30 cellular contexts compared by ENCODE assay signal in the genomic region with DNA sequence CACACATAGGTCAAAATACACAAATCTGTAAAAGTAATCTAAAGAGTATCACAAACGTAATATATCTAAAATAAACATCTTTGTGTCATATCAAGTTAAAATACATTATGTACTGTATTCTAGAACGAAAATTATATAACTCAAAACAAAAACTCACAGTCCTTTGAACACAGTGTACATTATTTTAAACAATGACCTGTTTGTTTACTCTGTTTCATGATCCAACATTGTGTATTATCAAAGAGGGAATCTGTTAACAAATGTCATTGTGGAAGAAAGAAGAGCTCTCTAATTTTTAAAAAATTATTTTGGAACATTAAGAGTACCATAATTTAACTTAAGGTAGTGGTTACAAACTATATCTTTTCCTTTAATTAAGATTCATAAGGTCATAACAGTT.
A peak's percentile ranks its signal among the peaks of the same experiment; 100 is the strongest.
DNase-seq lines count a peak whose midpoint lies in the region; ATAC-seq, FAIRE-seq and TF ChIP-seq lines count a peak whose summit lies in the region.
"Had no signal": no experiment of that assay in that cellular context is flagged by ENCODE, and none has a peak within 500 bp of the region (broad histone marks: within the 10 kb centered on the region; RNA-seq: fewer than 3 reads in every experiment).

No MANE protein-coding gene starts in this region.

- in situ Hi-C loops in HepG2 (cut with HindIII; ENCODE audit: extremely low pct_ligation_motif_present, low pct_unique_long_range_greater_than_20kb): no loop called here
- in situ Hi-C loops in ACHN (cut with HindIII; ENCODE audit: low pct_ligation_motif_present, low pct_unique_long_range_greater_than_20kb, low sequenced_read_pairs): no loop called here

- H3K27ac ChIP-seq in HepG2 (ENCODE audit: extremely low read length, insufficient read depth, low read length): no peak overlapping the region
- no peak overlapping the region for H3K27ac ChIP-seq in right lobe of liver
- H3K27ac ChIP-seq in cingulate gyrus (ENCODE audit: low read depth, low read length): peak overlapping the region; percentile 88
- H3K27ac ChIP-seq in layer of hippocampus (ENCODE audit: low read depth, low read length): peak overlapping the region; percentile 96
- H3K27ac ChIP-seq: adrenal gland, body of pancreas, psoas muscle, SJSA1 had no signal

- TF ChIP-seq EP300 in HepG2 (IDR thresholded peaks at IDR 0.05; ENCODE audit: low read depth in 2 of 2, low read length in 2 of 2) (no peak), HepG2 (CRISPR knock-in tag; IDR thresholded peaks at IDR 0.05; ENCODE audit: borderline replicate concordance) (no peak)

- peaks cover 4% of the 10 kb centered on the region for H3K4me1 Mint-ChIP-seq in activated T-helper 17 cell treated with anti-CD3 and anti-CD28 coated beads, Interleukin-2, amount 50 U/mL, for 72 hours
- H3K4me1 Mint-ChIP-seq: activated naive CD4-positive, alpha-beta T cell treated with anti-CD3 and anti-CD28 coated beads, Interleukin-2, amount 10 ng/mL, durations not matched to agents 7 days and 5 days had no signal

- POLR2A ChIA-PET in HepG2 (lab: Yijun Ruan, JAX): no interaction called here

- H3K27me3 Mint-ChIP-seq in activated T-helper 17 cell treated with anti-CD3 and anti-CD28 coated beads, Interleukin-2, amount 50 U/mL, for 72 hours: no peaks in the 10 kb centered on the region
- H3K27me3 Mint-ChIP-seq: activated CD4-positive, alpha-beta memory T cell treated with anti-CD3 and anti-CD28 coated beads for 36 hours; activated naive CD4-positive, alpha-beta T cell treated with anti-CD3 and anti-CD28 coated beads, Interleukin-2, amount 10 ng/mL, durations not matched to agents 7 days and 5 days; naive B cell had no signal

- H3K4me2 ChIP-seq in HepG2 (ENCODE audit: low read depth, low read length): no peak overlapping the region

- H3K9me3 ChIP-seq in HepG2 (ENCODE audit: low read length) (no peaks in the 10 kb centered on the region), right lobe of liver (no peaks in the 10 kb centered on the region)
- H3K9me3 ChIP-seq: adrenal gland, BE2C, body of pancreas, psoas muscle, SJSA1 had no signal

- no peak for TF ChIP-seq POLR2A in HepG2 (IDR thresholded peaks at IDR 0.05; ENCODE audit: insufficient read depth in 1 of 2, low read depth in 2 of 2, low read length in 2 of 2)
- TF ChIP-seq POLR2A in right lobe of liver (IDR thresholded peaks at IDR 0.05): no peak

- no TSS peak for BruUV-seq in HepG2 (replicated peaks; lab: Mats Ljungman, UMichigan)

- H3K36me3 ChIP-seq in HepG2 (replicated peaks in 1 of 2; ENCODE audit: control insufficient read depth in 1 of 2, insufficient read depth in 2 of 2, low read length in 2 of 2) (peaks cover 0 to 4% of the 10 kb centered on the region in 2 experiments; a peak in 1 of 5 replicates), right lobe of liver (no peaks in the 10 kb centered on the region)
- H3K36me3 ChIP-seq: adrenal gland, BE2C, SJSA1 had no signal

- 42% methylated on average over 2 of the region's 2 CpGs for WGBS in HepG2 (ENCODE audit: low lambda C conversion rate)
- WGBS in right lobe of liver (ENCODE audit: insufficient coverage, low coverage, low lambda C conversion rate, missing lambda C conversion rate): 36% methylated on average over 2 of the region's 2 CpGs

- no peaks in the 10 kb centered on the region for H3K79me2 ChIP-seq in HepG2 (ENCODE audit: insufficient read depth, low read length)

- no peak for FAIRE-seq in HepG2 (lab: Jason Lieb, UNC)
- FAIRE-seq: K562 had no signal

- intact Hi-C loops in HepG2 (cut with micrococcal nuclease; ENCODE audit: unreplicated experiment): no loop called here
- intact Hi-C loops in right lobe of liver (cut with DNase I): no loop called here

- no peak for ATAC-seq in HepG2
- ATAC-seq in right lobe of liver: no peak
- ATAC-seq in activated T-helper 17 cell treated with anti-CD3 and anti-CD28 coated beads, Interleukin-2, amount 50 U/mL, for 72 hours (replicated peaks): no peak
- ATAC-seq: body of pancreas; CD8-positive, alpha-beta T cell had no signal

- H3K4me3 ChIP-seq in HepG2 (replicated peaks in 1 of 3; ENCODE audit: insufficient read depth in 1 of 3, low read depth in 2 of 3, low read length in 3 of 3) (no peak overlapping the region), right lobe of liver (no peak overlapping the region)
- H3K4me3 ChIP-seq: adrenal gland, body of pancreas, K562, psoas muscle, SJSA1 had no signal

- no peak for TF ChIP-seq RAD21 in HepG2 (CRISPR knock-in tag; IDR thresholded peaks at IDR 0.05)

- H3K9ac ChIP-seq in HepG2 (ENCODE audit: insufficient read depth, low read depth, low read length): no peak overlapping the region

- H3K9me3 Mint-ChIP-seq in activated T-helper 17 cell treated with anti-CD3 and anti-CD28 coated beads, Interleukin-2, amount 50 U/mL, for 72 hours: no peaks in the 10 kb centered on the region
- H3K9me3 Mint-ChIP-seq: activated naive CD4-positive, alpha-beta T cell treated with anti-CD3 and anti-CD28 coated beads, Interleukin-2, amount 10 ng/mL, durations not matched to agents 7 days and 5 days; CD8-positive, alpha-beta T cell; H9; mesothelial cell of epicardium; T-helper 1 cell treated with Interleukin-12 subunit alpha and Interleukin-12 subunit beta and Interleukin-4 antibody, amounts not matched to agents 30 μg/mL and 1 μg/mL, for 36 hours had no signal

- CTCF ChIA-PET in HepG2 (lab: Yijun Ruan, JAX; ENCODE audit: low intra/inter-chr PET ratio, low total read pairs): no interaction called here

- no peaks in the 10 kb centered on the region for H3K27me3 ChIP-seq in HepG2 (ENCODE audit: control insufficient read depth in 1 of 2, insufficient read depth in 2 of 2, low read length in 2 of 2)
- no peaks in the 10 kb centered on the region for H3K27me3 ChIP-seq in right lobe of liver
- H3K27me3 ChIP-seq in layer of hippocampus (ENCODE audit: control insufficient read depth, insufficient read depth, low read length): no peaks in the 10 kb centered on the region
- H3K27me3 ChIP-seq: adrenal gland, BE2C, body of pancreas, SJSA1 had no signal

- no peak overlapping the region for H2AFZ ChIP-seq in HepG2 (ENCODE audit: low read length)

- DNase-seq in HepG2 (ENCODE audit: low spot score) (peak; percentile 4), right lobe of liver (no peak), ACHN (no peak), DMS153 treated with DMSO at 0.1 percent for 48 hours (lab: John Stamatoyannopoulos, UW; ENCODE audit: unreplicated experiment) (no peak), ecto neural progenitor cell (ENCODE audit: low spot score) (no peak)
- DNase-seq: activated CD4-positive, alpha-beta T cell treated with anti-CD3 and anti-CD28 coated beads for 1 hour; activated CD8-positive, alpha-beta memory T cell treated with anti-CD3 and anti-CD28 coated beads, Interleukin-2, amount 50 U/mL, for 48 hours; activated naive CD4-positive, alpha-beta T cell treated with anti-CD3 and anti-CD28 coated beads, Interleukin-2, amount 10 ng/mL, durations not matched to agents 7 days and 5 days; BE2C; body of pancreas; CD8-positive, alpha-beta T cell; cerebellar nuclear complex; DMS 273 treated with DMSO at 0.1 percent for 48 hours; glutamatergic neuron; H9; islet precursor cell; naive B cell; NCI-H1092; NCI-H187 treated with DMSO at 0.1 percent for 48 hours; NCI-H2171; psoas muscle had no signal

- no peak overlapping the region for H3K4me3 Mint-ChIP-seq in activated T-helper 17 cell treated with anti-CD3 and anti-CD28 coated beads, Interleukin-2, amount 50 U/mL, for 72 hours
- H3K4me3 Mint-ChIP-seq: activated CD4-positive, alpha-beta memory T cell treated with anti-CD3 and anti-CD28 coated beads for 36 hours; activated naive CD4-positive, alpha-beta T cell treated with anti-CD3 and anti-CD28 coated beads, Interleukin-2, amount 10 ng/mL, durations not matched to agents 7 days and 5 days; CD8-positive, alpha-beta T cell; H9; mesothelial cell of epicardium; T-helper 1 cell treated with Interleukin-12 subunit alpha and Interleukin-12 subunit beta and Interleukin-4 antibody, amounts not matched to agents 30 μg/mL and 1 μg/mL, for 36 hours had no signal

- TF ChIP-seq CTCF in HepG2 (CRISPR knock-in tag; IDR thresholded peaks at IDR 0.05): no peak
- no peak for TF ChIP-seq CTCF in right lobe of liver (IDR thresholded peaks at IDR 0.05)

- no peak overlapping the region for H3K27ac Mint-ChIP-seq in activated T-helper 17 cell treated with anti-CD3 and anti-CD28 coated beads, Interleukin-2, amount 50 U/mL, for 72 hours
- H3K27ac Mint-ChIP-seq: activated CD4-positive, alpha-beta memory T cell treated with anti-CD3 and anti-CD28 coated beads for 36 hours; CD8-positive, alpha-beta T cell; H9; mesothelial cell of epicardium; T-helper 1 cell treated with Interleukin-12 subunit alpha and Interleukin-12 subunit beta and Interleukin-4 antibody, amounts not matched to agents 30 μg/mL and 1 μg/mL, for 36 hours had no signal

- no peaks in the 10 kb centered on the region; the same call in 1 of the 2 replicates for H4K20me1 ChIP-seq in HepG2 (ENCODE audit: insufficient read depth, low read length)

- H3K4me1 ChIP-seq in HepG2 (ENCODE audit: insufficient read depth, low read length): 0 out of 2 replicates have a peak, but pooled peaks cover 11% of the 10 kb centered on the region
- no peaks in the 10 kb centered on the region for H3K4me1 ChIP-seq in right lobe of liver
- H3K4me1 ChIP-seq: BE2C, body of pancreas had no signal

- no peaks in the 10 kb centered on the region for H3K36me3 Mint-ChIP-seq in activated T-helper 17 cell treated with anti-CD3 and anti-CD28 coated beads, Interleukin-2, amount 50 U/mL, for 72 hours (ENCODE audit: low read depth)
- H3K36me3 Mint-ChIP-seq: mesothelial cell of epicardium had no signal

TF ChIP-seq in HepG2, 621 proteins besides CTCF, POLR2A, EP300 and RAD21:
- TF ChIP-seq SOX5 (CRISPR knock-in tag; IDR thresholded peaks at IDR 0.05; ENCODE audit: borderline replicate concordance) (peak; percentile 73; the same call in 1 of the 2 replicates), SOX13 (IDR thresholded peaks at IDR 0.05) (no peak), SOX13 (CRISPR knock-in tag; conservative IDR thresholded peaks at IDR 0.05 in 1 of 2, IDR thresholded peaks at IDR 0.05 in 1 of 2) (peak in 1 of 2 experiments; percentile 66; a peak in 2 of 4 replicates), ZNF773 (CRISPR knock-in tag; IDR thresholded peaks at IDR 0.05; ENCODE audit: borderline replicate concordance) (no peak)

Comparison
In these comparisons a context has a peak if more than half of its experiments do, and no peak if none do; other contexts are left out.
1. H3K27ac ChIP-seq: peak in cingulate gyrus (single experiment) and layer of hippocampus (single experiment); none in HepG2 (single experiment) and right lobe of liver (0 of 3).